ENCODE assay signal across 10 cellular contexts in genomic region chr20:57398901-57399535, GRCh38. TPM values are rescaled to one million over a fixed set of nuclear protein-coding genes. Genes with fewer than 3 reads are reported as not detected.
A peak's percentile ranks its signal among the peaks of the same experiment; 100 is the strongest.
DNase-seq lines count a peak whose midpoint lies in the region; ATAC-seq, FAIRE-seq and TF ChIP-seq lines count a peak whose summit lies in the region.
"Had no signal": no experiment of that assay in that cellular context is flagged by ENCODE, and none has a peak within 500 bp of the region (broad histone marks: within the 10 kb centered on the region; RNA-seq: fewer than 3 reads in every experiment).

No MANE protein-coding gene starts in this region.

- H3K4me3 Mint-ChIP-seq in activated B cell treated with CpG ODN at 0.5 μM for 24 hours = peak overlapping the region; percentile 78

- H3K27ac Mint-ChIP-seq in activated B cell treated with CpG ODN at 0.5 μM for 24 hours = peak overlapping the region; percentile 97

- peaks cover 87% of the 10 kb centered on the region for H3K36me3 Mint-ChIP-seq in activated B cell treated with CpG ODN at 0.5 μM for 24 hours (ENCODE audit: low read depth)

- intact Hi-C loops in activated B cell treated with CpG ODN at 0.5 μM for 24 hours (cut with micrococcal nuclease) = loop anchor here (1.0 to 10.0 kb wide), 7 partner anchors 9 to 1766 kb away; partner anchors contain the start of genes AURKA, CSTF1 and ZNF831
- intact Hi-C loops in kidney (cut with DNase I) = no loop called here

- H3K4me1 Mint-ChIP-seq in activated B cell treated with CpG ODN at 0.5 μM for 24 hours = peaks cover 99% of the 10 kb centered on the region

- FAIRE-seq in GM19239 (lab: Jason Lieb, UNC) = peak; percentile 45
- no peak for FAIRE-seq in kidney (lab: Jason Lieb, UNC)
- no peak for FAIRE-seq in small intestine (lab: Jason Lieb, UNC)

- TF ChIP-seq CTCF in activated B cell treated with CpG ODN at 0.5 μM for 24 hours (IDR thresholded peaks at IDR 0.05) (no peak), kidney (IDR thresholded peaks at IDR 0.05; ENCODE audit: borderline replicate concordance, extremely low read depth, insufficient read depth) (no peak)

- H3K9ac ChIP-seq in kidney (ENCODE audit: low read length in 2 of 2) = peak overlapping the region in 1 of 2 donors; percentile 40

- CTCF ChIA-PET in activated B cell treated with CpG ODN at 0.5 μM for 24 hours (lab: Charles Lee) = interaction anchor here (0.9 to 4.8 kb wide), 9 partner anchors 9 to 112 kb away, joined by 3 to 36 read pairs (median 12); partner anchors contain the start of gene RBM38

- no peak overlapping the region for H3K4me3 ChIP-seq in kidney (ENCODE audit: low read length in 2 of 2)
- H3K4me3 ChIP-seq in small intestine (ENCODE audit: low read depth in 1 of 2, low read length in 2 of 2) = no peak overlapping the region

- H3K36me3 ChIP-seq in kidney (ENCODE audit: control insufficient read depth in 1 of 2, insufficient read depth in 2 of 2, low read length in 2 of 2) = peaks cover 0 to 11% of the 10 kb centered on the region in 2 donors
- peaks cover 0 to 6% of the 10 kb centered on the region in 2 donors for H3K36me3 ChIP-seq in small intestine (ENCODE audit: control insufficient read depth in 2 of 2, insufficient read depth in 2 of 2, low read length in 2 of 2)

- DNase-seq in GM19239 (ENCODE audit: insufficient read length, low spot score) = no peak
- peak; percentile 36 for DNase-seq in activated B cell treated with CpG ODN at 0.5 μM for 24 hours
- DNase-seq in kidney = peak; percentile 59
- no peak for DNase-seq in small intestine
- DNase-seq in mesenteric fat pad (ENCODE audit: low spot score) = no peak
- DNase-seq in SIG-M5 treated with dmso at 0.1 percent for 504 hours (lab: John Stamatoyannopoulos, UW; ENCODE audit: unreplicated experiment) = no peak
- DNase-seq: occipital lobe, OCI-M1 had no signal

- no peaks in the 10 kb centered on the region for H3K27me3 ChIP-seq in small intestine (ENCODE audit: control insufficient read depth in 2 of 2, insufficient read depth in 2 of 2, low read length in 2 of 2)

- no peak for ATAC-seq in activated B cell treated with CpG ODN at 0.5 μM for 24 hours (ENCODE audit: low read depth)
- no peak for ATAC-seq in GM21576 (IDR thresholded peaks at IDR 0.05; ENCODE audit: unreplicated experiment)
- ATAC-seq in GM19328 (IDR thresholded peaks at IDR 0.05; ENCODE audit: unreplicated experiment) = no peak

- 66 to 79% (median 70%) methylated on average over 13 of the region's 13 CpGs for WGBS in small intestine, 3 donors

- POLR2A ChIA-PET in activated B cell treated with CpG ODN at 0.5 μM for 24 hours (lab: Charles Lee) = interaction anchor here (0.5 to 9.6 kb wide), 27 partner anchors 9 to 1633 kb away, joined by 3 to 244 read pairs (median 7); partner anchors contain the start of genes ATP5F1E, RBM38 and ZBP1

- peak overlapping the region in 1 of 2 donors; percentile 57 for H3K27ac ChIP-seq in kidney (ENCODE audit: low read depth in 2 of 2, low read length in 2 of 2)
- H3K27ac ChIP-seq in small intestine (ENCODE audit: low read depth in 1 of 2, low read length in 1 of 2) = peak overlapping the region; percentile 54 to 88

- peaks cover 31 to 47% of the 10 kb centered on the region in 2 donors for H3K4me1 ChIP-seq in kidney (ENCODE audit: control insufficient read depth in 1 of 2, insufficient read depth in 1 of 2, low read depth in 1 of 2, low read length in 2 of 2)
- H3K4me1 ChIP-seq in small intestine (ENCODE audit: control insufficient read depth in 2 of 2, insufficient read depth in 1 of 2, low read depth in 1 of 2, low read length in 1 of 2) = peaks cover 0 to 8% of the 10 kb centered on the region in 2 donors

- H3K27me3 Mint-ChIP-seq in activated B cell treated with CpG ODN at 0.5 μM for 24 hours = no peaks in the 10 kb centered on the region

- no peaks in the 10 kb centered on the region for H3K9me3 Mint-ChIP-seq in activated B cell treated with CpG ODN at 0.5 μM for 24 hours

- H3K9me3 ChIP-seq in kidney (ENCODE audit: control insufficient read depth in 1 of 2, low read length in 2 of 2) (no peaks in the 10 kb centered on the region), small intestine (ENCODE audit: control insufficient read depth, low read depth) (no peaks in the 10 kb centered on the region)

RNA-seq across cellular contexts. Expression of gene RBM38, which starts 7.8 kb away (rescaled TPM):
- total RNA-seq in activated B cell treated with CpG ODN at 0.5 μM for 24 hours (69.6 and 70.7 TPM in 2 replicates), kidney (16.8 TPM), mesenteric fat pad (16.9 TPM)
- polyA plus RNA-seq in kidney (ENCODE audit: insufficient read depth, low read depth, low replicate concordance) (18.0 TPM), small intestine (10 to 100 TPM; 13.2 to 17.5 (median 16.8) TPM)

RNA-seq across cellular contexts. Expression of gene RAE1, which starts 48.0 kb away (rescaled TPM):
- total RNA-seq in activated B cell treated with CpG ODN at 0.5 μM for 24 hours (35.7 and 36.6 TPM in 2 replicates), kidney (19.5 TPM), mesenteric fat pad (18.0 TPM)
- polyA plus RNA-seq in kidney (ENCODE audit: insufficient read depth, low read depth, low replicate concordance) (26.3 TPM), small intestine (10 to 100 TPM; 15.7 to 19.7 (median 17.4) TPM)

Comparison
In these comparisons a context has a peak if more than half of its experiments do, and no peak if none do; other contexts are left out.
1. DNase-seq: peak in activated B cell treated with CpG ODN at 0.5 μM for 24 hours (single experiment) and kidney (single experiment); none in GM19239 (single experiment), small intestine (single experiment), mesenteric fat pad (single experiment) and SIG-M5 treated with dmso at 0.1 percent for 504 hours (single experiment).